ENCODE assay signal across 15 cellular contexts in the genomic region with DNA sequence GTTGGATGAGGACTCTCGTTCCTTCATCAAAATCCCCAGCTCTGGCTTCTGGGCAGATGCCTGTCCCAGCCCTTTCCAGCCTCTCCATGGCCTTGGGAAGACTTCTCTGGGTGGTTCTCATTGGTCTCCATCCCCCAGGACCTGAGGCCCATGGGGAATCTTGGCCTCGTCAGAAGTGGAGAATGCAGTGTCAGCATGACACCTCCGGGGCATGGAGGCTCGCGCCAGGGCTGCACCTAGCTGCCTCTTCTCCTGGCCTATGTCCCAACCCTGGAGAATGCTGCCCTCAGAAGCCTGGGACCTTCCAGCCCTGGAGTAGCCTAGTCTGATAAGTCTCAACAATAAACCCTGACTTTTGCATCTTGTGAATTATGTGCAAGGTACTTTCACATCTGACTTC. TPM values are rescaled to one million over a fixed set of nuclear protein-coding genes. Genes with fewer than 3 reads are reported as not detected.
DNase-seq lines count a peak whose midpoint lies in the region; ATAC-seq and TF ChIP-seq lines count a peak whose summit lies in the region.
"Had no signal": no experiment of that assay in that cellular context is flagged by ENCODE, and none has a peak within 500 bp of the region (broad histone marks: within the 10 kb centered on the region; RNA-seq: fewer than 3 reads in every experiment).

No MANE protein-coding gene starts in this region.

- no peaks in the 10 kb centered on the region for H3K9me3 Mint-ChIP-seq in MCF 10A (ENCODE audit: unreplicated experiment)
- H3K9me3 Mint-ChIP-seq: CD4-positive, alpha-beta memory T cell; HFFc6 had no signal

- no peaks in the 10 kb centered on the region for H3K36me3 Mint-ChIP-seq in MCF 10A (ENCODE audit: insufficient read depth, unreplicated experiment)
- H3K36me3 Mint-ChIP-seq: CD4-positive, alpha-beta memory T cell had no signal

- H3K27me3 Mint-ChIP-seq in MCF 10A (ENCODE audit: insufficient read depth, unreplicated experiment), result peaks cover 26% of the 10 kb centered on the region

- POLR2A ChIA-PET in MCF 10A (lab: Yijun Ruan, JAX), result no interaction called here

- no peak overlapping the region for H3K27ac ChIP-seq in breast epithelium
- peak overlapping the region; percentile 15 for H3K27ac ChIP-seq in psoas muscle
- H3K27ac ChIP-seq: 22Rv1, SJCRH30 had no signal

- H3K27ac Mint-ChIP-seq in MCF 10A (ENCODE audit: low read depth, unreplicated experiment), result no peak overlapping the region
- H3K27ac Mint-ChIP-seq: HFFc6 had no signal

- CTCF ChIA-PET in MCF 10A (lab: Yijun Ruan, JAX), result interaction anchor here (0.6 kb wide), 1 partner anchor 14 kb away, joined by 3 read pairs; no protein-coding TSS in a partner anchor

- H3K4me3 ChIP-seq in breast epithelium (no peak overlapping the region), psoas muscle (no peak overlapping the region)
- H3K4me3 ChIP-seq: SJCRH30 had no signal

- H3K4me1 Mint-ChIP-seq in MCF 10A (ENCODE audit: insufficient read depth, unreplicated experiment), result peaks cover 7% of the 10 kb centered on the region

- TF ChIP-seq CTCF in MCF 10A (IDR thresholded peaks at IDR 0.05; ENCODE audit: unreplicated experiment), result no peak
- no peak for TF ChIP-seq CTCF in breast epithelium (IDR thresholded peaks at IDR 0.05)
- no peak for TF ChIP-seq CTCF in psoas muscle (IDR thresholded peaks at IDR 0.05)

- H3K36me3 ChIP-seq in breast epithelium (no peaks in the 10 kb centered on the region), psoas muscle (ENCODE audit: insufficient read depth in 1 of 2, low read depth in 1 of 2) (no peaks in the 10 kb centered on the region)
- H3K36me3 ChIP-seq: BE2C, SJCRH30 had no signal

- DNase-seq in MCF 10A (ENCODE audit: unreplicated experiment), result peak; percentile 12
- no peak for DNase-seq in breast epithelium (ENCODE audit: low spot score in 2 of 2)
- no peak for DNase-seq in psoas muscle
- no peak for DNase-seq in activated CD4-positive, alpha-beta T cell treated with anti-CD3 and anti-CD28 coated beads for 4 hours
- DNase-seq: BE2C; CD4-positive, alpha-beta memory T cell; HFFc6; KG1; NCI-H1436 treated with DMSO at 0.1 percent for 48 hours; NCI-H2081; NCI-H510A; NCI-H774; RPMI8226; SJCRH30 had no signal

- WGBS in psoas muscle, 3 donors, result 39 to 52% (median 43%) methylated on average over 5 of the region's 5 CpGs

- TF ChIP-seq POLR2A in breast epithelium (IDR thresholded peaks at IDR 0.05), result no peak

- intact Hi-C loops in MCF 10A (cut with micrococcal nuclease) (no loop called here), breast epithelium (cut with DNase I; ENCODE audit: low total_unique reads) (no loop called here), psoas muscle (cut with DNase I) (no loop called here)

- no peaks in the 10 kb centered on the region for H3K9me3 ChIP-seq in breast epithelium
- no peaks in the 10 kb centered on the region for H3K9me3 ChIP-seq in psoas muscle
- H3K9me3 ChIP-seq: BE2C, SJCRH30 had no signal

- H3K4me1 ChIP-seq in breast epithelium (no peaks in the 10 kb centered on the region), psoas muscle (peaks cover 43% of the 10 kb centered on the region)

- no peak overlapping the region for H3K4me3 Mint-ChIP-seq in MCF 10A (ENCODE audit: unreplicated experiment)
- H3K4me3 Mint-ChIP-seq: CD4-positive, alpha-beta memory T cell; HFFc6 had no signal

- no TSS peak for BruUV-seq in MCF 10A (replicated peaks; lab: Mats Ljungman, UMichigan)

- H3K27me3 ChIP-seq in breast epithelium, result peaks cover 0 to 11% of the 10 kb centered on the region in 2 donors
- H3K27me3 ChIP-seq in psoas muscle (ENCODE audit: insufficient read depth in 3 of 3, low read length in 2 of 3), result no peaks in the 10 kb centered on the region
- H3K27me3 ChIP-seq: BE2C, SJCRH30 had no signal

- no peak for ATAC-seq in psoas muscle

RNA-seq across cellular contexts. Expression of a gene that starts 3.0 kb away (rescaled TPM):
- not detected in 2 replicates for total RNA-seq in MCF 10A (2022)
- total RNA-seq in breast epithelium, result under 1 TPM in 2 of 3 donors, not detected in 1; 0.15 to 0.33 TPM
- 1 to 10 TPM; 1.3 to 5.7 (median 3.4) TPM for total RNA-seq in psoas muscle
- polyA plus RNA-seq in psoas muscle, result 1 to 10 TPM in 2 of 3 donors, under 1 TPM in 1; 0.12 to 5.7 (median 1.2) TPM
- total RNA-seq: CD4-positive, alpha-beta memory T cell; HFFc6 had no signal
- polyA plus RNA-seq: CD4-positive, alpha-beta memory T cell had no signal

RNA-seq across cellular contexts. Expression of a gene that starts 11.8 kb away (rescaled TPM):
- total RNA-seq in MCF 10A (2022), result not detected in 2 replicates
- 10 to 100 TPM; 12.6 to 20.6 (median 20.3) TPM for total RNA-seq in breast epithelium
- 1 to 10 TPM; 2.5 to 6.3 (median 3.2) TPM for total RNA-seq in psoas muscle
- 1 to 10 TPM; 2.6 to 3.0 (median 3.0) TPM for polyA plus RNA-seq in psoas muscle
- total RNA-seq: CD4-positive, alpha-beta memory T cell; HFFc6; SJCRH30 had no signal
- polyA plus RNA-seq: CD4-positive, alpha-beta memory T cell had no signal

RNA-seq across cellular contexts. Expression of a gene that starts 34.4 kb away (rescaled TPM):
- total RNA-seq in MCF 10A (2022), result not detected in 2 replicates
- total RNA-seq in breast epithelium, result not detected
- total RNA-seq in psoas muscle, result not detected
- polyA plus RNA-seq in psoas muscle, result under 1 TPM in 2 of 3 donors, not detected in 1; 0.04 to 0.07 TPM
- total RNA-seq: CD4-positive, alpha-beta memory T cell; HFFc6 had no signal
- polyA plus RNA-seq: CD4-positive, alpha-beta memory T cell had no signal

RNA-seq across cellular contexts. Expression of a gene that starts 35.4 kb away (rescaled TPM):
- total RNA-seq in MCF 10A (2022), result 3.0 and 3.5 TPM in 2 replicates
- total RNA-seq in breast epithelium, result 1 to 10 TPM; 3.7 to 10.0 (median 7.2) TPM
- total RNA-seq in psoas muscle, result 1 to 10 TPM; 1.1 to 2.8 (median 1.9) TPM
- 1 to 10 TPM in 1 of 3 donors, under 1 TPM in 2; 0.79 to 1.1 (median 0.90) TPM for polyA plus RNA-seq in psoas muscle

RNA-seq across cellular contexts. Expression of a gene that starts 50.1 kb away (rescaled TPM):
- total RNA-seq in MCF 10A (2022) (14.9 and 15.9 TPM in 2 replicates), breast epithelium (10 to 100 TPM; 23.7 to 28.5 (median 28.4) TPM), psoas muscle (10 to 100 TPM in 3 of 4 donors, 1 to 10 TPM in 1; 9.5 to 18.1 (median 14.8) TPM)
- 10 to 100 TPM in 2 of 3 donors, 1 to 10 TPM in 1; 9.4 to 14.4 (median 10.0) TPM for polyA plus RNA-seq in psoas muscle
